In genomic region chr11:65448418-65449196, GRCh38 we compare ENCODE assay signal across 8 cellular contexts. TPM values are rescaled to one million over a fixed set of nuclear protein-coding genes. Genes with fewer than 3 reads are reported as not detected.
DNase-seq lines count a peak whose midpoint lies in the region; ATAC-seq, FAIRE-seq and TF ChIP-seq lines count a peak whose summit lies in the region.

No MANE protein-coding gene starts in this region.

- no peak overlapping the region for H3K9ac ChIP-seq in H9 (ENCODE audit: extremely low read depth, insufficient read length, low read length)
- H3K9ac ChIP-seq in skeletal muscle satellite cell (ENCODE audit: low read depth, low read length): peak overlapping the region; percentile 48

- H2AK5ac ChIP-seq in H9 (ENCODE audit: insufficient read length, low read length): no peak overlapping the region

- ATAC-seq in activated CD8-positive, alpha-beta T cell treated with anti-CD3 and anti-CD28 coated beads for 36 hours: peak; percentile 29
- no peak for ATAC-seq in HG03571 (IDR thresholded peaks at IDR 0.05; ENCODE audit: unreplicated experiment)

- no peak overlapping the region for H4K91ac ChIP-seq in H9 (ENCODE audit: insufficient read length, low read depth, low read length)

- no peaks in the 10 kb centered on the region for H3K9me3 ChIP-seq in H9 (ENCODE audit: control insufficient read depth, low read depth, low read length)
- H3K9me3 ChIP-seq in cardiac muscle cell (ENCODE audit: low read depth): no peaks in the 10 kb centered on the region
- H3K9me3 ChIP-seq in skeletal muscle satellite cell (replicated peaks; ENCODE audit: low read length): no peaks in the 10 kb centered on the region

- H3K4me2 ChIP-seq in H9 (ENCODE audit: insufficient read depth, insufficient read length, low read length) (no peak overlapping the region), skeletal muscle satellite cell (ENCODE audit: low read length) (peak overlapping the region; percentile 43)

- no peak overlapping the region for H3K4me3 Mint-ChIP-seq in H9
- no peak overlapping the region for H3K4me3 Mint-ChIP-seq in activated CD8-positive, alpha-beta T cell treated with anti-CD3 and anti-CD28 coated beads for 36 hours

- peaks cover 20 to 23% of the 10 kb centered on the region in 2 experiments for H3K9me3 Mint-ChIP-seq in H9
- peaks cover 2% of the 10 kb centered on the region for H3K9me3 Mint-ChIP-seq in activated CD8-positive, alpha-beta T cell treated with anti-CD3 and anti-CD28 coated beads for 36 hours

- H3T11ph ChIP-seq in H9 (ENCODE audit: low read length): no peak overlapping the region

- no peaks in the 10 kb centered on the region for H3K27me3 ChIP-seq in H9 (ENCODE audit: insufficient read depth, low read length)
- no peaks in the 10 kb centered on the region for H3K27me3 ChIP-seq in cardiac muscle cell
- no peaks in the 10 kb centered on the region for H3K27me3 ChIP-seq in skeletal muscle satellite cell (ENCODE audit: control insufficient read depth, insufficient read depth, low read length)

- no peak overlapping the region for H2BK5ac ChIP-seq in H9 (ENCODE audit: insufficient read length, low read length)

- no peak overlapping the region for H3K14ac ChIP-seq in H9 (ENCODE audit: insufficient read depth, low read length)

- no peak overlapping the region for H4K8ac ChIP-seq in H9 (replicated peaks; ENCODE audit: insufficient read length, low read depth, low read length)

- no peaks in the 10 kb centered on the region for H4K20me1 ChIP-seq in H9 (ENCODE audit: control insufficient read depth, insufficient read depth, insufficient read length)

- H2BK20ac ChIP-seq in H9 (ENCODE audit: low read depth, low read length, poor library complexity, severe bottlenecking): no peak overlapping the region

- POLR2A ChIA-PET in activated CD8-positive, alpha-beta T cell treated with anti-CD3 and anti-CD28 coated beads for 36 hours (lab: Charles Lee): interaction anchor here (1.2 to 6.8 kb wide), 3 partner anchors 11 to 59 kb away, joined by 5 to 59 read pairs (median 7); partner anchors contain the start of gene MALAT1

- CTCF ChIA-PET in activated CD8-positive, alpha-beta T cell treated with anti-CD3 and anti-CD28 coated beads for 36 hours (lab: Charles Lee): interaction anchor here (1.0 to 1.4 kb wide), 2 partner anchors 11 to 33 kb away, joined by 3 to 6 read pairs; no protein-coding TSS in a partner anchor

- H3K36me3 Mint-ChIP-seq in H9 (ENCODE audit: insufficient read depth in 1 of 3, low read depth in 3 of 3): peaks cover 3 to 4% (median 4%) of the 10 kb centered on the region in 3 experiments; a peak in 5 of 7 replicates
- H3K36me3 Mint-ChIP-seq in activated CD8-positive, alpha-beta T cell treated with anti-CD3 and anti-CD28 coated beads for 36 hours (ENCODE audit: low read depth): peaks cover 5% of the 10 kb centered on the region

- H3K36me3 ChIP-seq in cardiac muscle cell (no peaks in the 10 kb centered on the region), skeletal muscle satellite cell (ENCODE audit: insufficient read depth, low read length) (peaks cover 54% of the 10 kb centered on the region)

- no peak overlapping the region for H3K27ac Mint-ChIP-seq in H9
- H3K27ac Mint-ChIP-seq in activated CD8-positive, alpha-beta T cell treated with anti-CD3 and anti-CD28 coated beads for 36 hours: peak overlapping the region; percentile 37

- H3K79me2 ChIP-seq in H9 (ENCODE audit: insufficient read depth, low read length): no peaks in the 10 kb centered on the region

- no peak overlapping the region for H3K56ac ChIP-seq in H9 (ENCODE audit: insufficient read length, low read depth, low read length)

- H3K23me2 ChIP-seq in H9 (ENCODE audit: insufficient read length, low read depth, low read length, poor library complexity, severe bottlenecking): no peaks in the 10 kb centered on the region

- H3K23ac ChIP-seq in H9 (ENCODE audit: insufficient read length, low read depth, low read length): no peak overlapping the region

- H3K27ac ChIP-seq in H9 (ENCODE audit: insufficient read length, low read depth, low read length) (no peak overlapping the region), cardiac muscle cell (no peak overlapping the region)

- no peak overlapping the region for H3K18ac ChIP-seq in H9 (ENCODE audit: insufficient read length, low read depth, low read length)

- DNase-seq in H9 (peak; percentile 66), cardiac muscle cell (ENCODE audit: low read depth in 1 of 2, low spot score in 1 of 2) (peak in 1 of 2 donors; percentile 85), mucosa of gallbladder (ENCODE audit: low spot score) (no peak), Kasumi-1 (lab: John Stamatoyannopoulos, UW) (no peak), GM19239 (ENCODE audit: insufficient read length, low spot score) (no peak)
- DNase-seq in activated CD8-positive, alpha-beta T cell treated with anti-CD3 and anti-CD28 coated beads for 36 hours: peak; percentile 48

- H2AFZ ChIP-seq in H9 (ENCODE audit: low read length): no peak overlapping the region

- H2BK12ac ChIP-seq in H9 (ENCODE audit: insufficient read length, low read depth, low read length): no peak overlapping the region

- WGBS in H9 (ENCODE audit: extremely low coverage, insufficient read length, low lambda C conversion rate): no CpG with 5 or more reads among the region's 5 CpGs

- intact Hi-C loops in activated CD8-positive, alpha-beta T cell treated with anti-CD3 and anti-CD28 coated beads for 36 hours (cut with micrococcal nuclease): no loop called here

- no peak overlapping the region for H2BK15ac ChIP-seq in H9 (ENCODE audit: low read depth, low read length)

- no peak overlapping the region for H3K4ac ChIP-seq in H9 (ENCODE audit: low read depth, low read length)

- no peak overlapping the region for H4K5ac ChIP-seq in H9 (ENCODE audit: insufficient read length, low read depth, low read length)

- H3K4me3 ChIP-seq in cardiac muscle cell: no peak overlapping the region
- peak overlapping the region; percentile 10 for H3K4me3 ChIP-seq in skeletal muscle satellite cell (ENCODE audit: low read length)

- TF ChIP-seq CTCF in H9 (conservative IDR thresholded peaks at IDR 0.05): no peak
- no peak for TF ChIP-seq CTCF in activated CD8-positive, alpha-beta T cell treated with anti-CD3 and anti-CD28 coated beads for 36 hours (IDR thresholded peaks at IDR 0.05)
- TF ChIP-seq CTCF in cardiac muscle cell (IDR thresholded peaks at IDR 0.05; ENCODE audit: low read depth, low read length): peak; percentile 12

- H3K4me1 ChIP-seq in H9 (ENCODE audit: insufficient read depth, low read length): no peaks in the 10 kb centered on the region
- H3K4me1 ChIP-seq in cardiac muscle cell (ENCODE audit: low read depth): no peaks in the 10 kb centered on the region
- H3K4me1 ChIP-seq in skeletal muscle satellite cell (ENCODE audit: control insufficient read depth, insufficient read depth, low read length): peaks cover 59% of the 10 kb centered on the region

- H3K79me1 ChIP-seq in H9 (ENCODE audit: insufficient read depth, low read depth, low read length, poor library complexity, severe bottlenecking): no peaks in the 10 kb centered on the region

- H3K4me1 Mint-ChIP-seq in H9: peaks cover 9 to 17% of the 10 kb centered on the region in 2 experiments
- peaks cover 17% of the 10 kb centered on the region for H3K4me1 Mint-ChIP-seq in activated CD8-positive, alpha-beta T cell treated with anti-CD3 and anti-CD28 coated beads for 36 hours (ENCODE audit: low read depth)

- H3K27me3 Mint-ChIP-seq in H9 (ENCODE audit: low read depth): peaks cover 51% of the 10 kb centered on the region
- no peaks in the 10 kb centered on the region for H3K27me3 Mint-ChIP-seq in activated CD8-positive, alpha-beta T cell treated with anti-CD3 and anti-CD28 coated beads for 36 hours

- no peak overlapping the region for H2BK120ac ChIP-seq in H9 (ENCODE audit: low read depth, low read length, poor library complexity, severe bottlenecking)

- no peak for FAIRE-seq in GM19239 (lab: Jason Lieb, UNC)

RNA-seq across cellular contexts. Expression of gene NEAT1, which starts 26.0 kb away (rescaled TPM):
- 11.1 and 12.7 TPM in 2 replicates for total RNA-seq in H9 (2021)
- total RNA-seq in activated CD8-positive, alpha-beta T cell treated with anti-CD3 and anti-CD28 coated beads for 36 hours: 100 to 1,000 TPM; 313 to 358 TPM
- 3.4 and 11.3 TPM in 2 replicates for total RNA-seq in cardiac muscle cell
- 4.2 and 5.6 TPM in 2 replicates for polyA plus RNA-seq in cardiac muscle cell
- total RNA-seq in skeletal muscle satellite cell (2012; rRNA removed): 147 and 206 TPM in 2 replicates
- 1,012 TPM for total RNA-seq in mucosa of gallbladder

RNA-seq across cellular contexts. Expression of gene MALAT1, which starts 50.2 kb away (rescaled TPM):
- total RNA-seq in H9 (2021): 1,700 and 1,934 TPM in 2 replicates
- 1,000 to 10,000 TPM; 3,856 to 3,869 TPM for total RNA-seq in activated CD8-positive, alpha-beta T cell treated with anti-CD3 and anti-CD28 coated beads for 36 hours
- total RNA-seq in cardiac muscle cell: 3,311 and 7,439 TPM in 2 replicates
- polyA plus RNA-seq in cardiac muscle cell: 16,838 and 18,899 TPM in 2 replicates
- total RNA-seq in skeletal muscle satellite cell (2012; rRNA removed): 6,738 and 7,377 TPM in 2 replicates
- 9,267 TPM for total RNA-seq in mucosa of gallbladder

Comparison
In these comparisons a context has a peak if more than half of its experiments do, and no peak if none do; other contexts are left out.
1. DNase-seq: peak in H9 (single experiment) and activated CD8-positive, alpha-beta T cell treated with anti-CD3 and anti-CD28 coated beads for 36 hours (single experiment); none in mucosa of gallbladder (single experiment), Kasumi-1 (0 of 2) and GM19239 (single experiment).
2. RNA of gene NEAT1, which starts 26.0 kb away (total RNA-seq): 1,012 TPM in mucosa of gallbladder (single experiment) and 313 to 358 TPM in activated CD8-positive, alpha-beta T cell treated with anti-CD3 and anti-CD28 coated beads for 36 hours; 11.1 to 12.7 TPM in H9 and 3.4 to 11.3 TPM in cardiac muscle cell; every median in the first group is over 10 times any median in the second.